ENCODE assay signal across 9 cellular contexts in genomic region chr7:923108-924041, GRCh38. TPM values are rescaled to one million over a fixed set of nuclear protein-coding genes. Genes with fewer than 3 reads are reported as not detected.
DNase-seq lines count a peak whose midpoint lies in the region; ATAC-seq and TF ChIP-seq lines count a peak whose summit lies in the region.
"Had no signal": no experiment of that assay in that cellular context is flagged by ENCODE, and none has a peak within 500 bp of the region (broad histone marks: within the 10 kb centered on the region; RNA-seq: fewer than 3 reads in every experiment).

No MANE protein-coding gene starts in this region.

- H3K27me3 Mint-ChIP-seq in MCF 10A (ENCODE audit: insufficient read depth, unreplicated experiment), result no peaks in the 10 kb centered on the region

- no TSS peak for BruUV-seq in MCF 10A (replicated peaks; lab: Mats Ljungman, UMichigan)

- no peaks in the 10 kb centered on the region for H3K9me3 Mint-ChIP-seq in MCF 10A (ENCODE audit: unreplicated experiment)

- H3K27ac ChIP-seq in breast epithelium, result peak overlapping the region in 1 of 2 donors; percentile 52
- no peak overlapping the region for H3K27ac ChIP-seq in SJCRH30
- H3K27ac ChIP-seq: C4-2B had no signal

- no peak for TF ChIP-seq POLR2A in breast epithelium (IDR thresholded peaks at IDR 0.05)

- H3K36me3 ChIP-seq in breast epithelium (no peaks in the 10 kb centered on the region), SJCRH30 (no peaks in the 10 kb centered on the region)

- peak; percentile 34 to 53 for DNase-seq in breast epithelium (ENCODE audit: low spot score in 2 of 2)
- no peak for DNase-seq in MCF 10A (ENCODE audit: unreplicated experiment)
- peak; percentile 30 to 41 for DNase-seq in SJCRH30
- DNase-seq in activated naive CD4-positive, alpha-beta T cell (lab: John Stamatoyannopoulos, UW), result peak; percentile 73 to 84 (median 76)
- peak; percentile 83 for DNase-seq in islet precursor cell
- DNase-seq in stimulated activated CD4-positive, alpha-beta T cell treated with anti-CD3 and anti-CD28 coated beads, Interleukin-4, amount 100 ng/mL, for 48 hours (ENCODE audit: low read depth in 2 of 2), result peak; percentile 85 to 93
- DNase-seq in cerebellum (ENCODE audit: low spot score), result no peak

- H3K9me3 ChIP-seq in breast epithelium (no peaks in the 10 kb centered on the region), SJCRH30 (replicated peaks) (no peaks in the 10 kb centered on the region)

- H3K36me3 Mint-ChIP-seq in MCF 10A (ENCODE audit: insufficient read depth, unreplicated experiment), result no peaks in the 10 kb centered on the region

- TF ChIP-seq CTCF in breast epithelium (IDR thresholded peaks at IDR 0.05) (no peak), MCF 10A (IDR thresholded peaks at IDR 0.05; ENCODE audit: unreplicated experiment) (no peak)

- H3K4me3 ChIP-seq in breast epithelium (peak overlapping the region in 1 of 3 donors; percentile 15), SJCRH30 (no peak overlapping the region)

- ATAC-seq in HG03108 (IDR thresholded peaks at IDR 0.05; ENCODE audit: unreplicated experiment), result peak; percentile 73

- POLR2A ChIA-PET in MCF 10A (lab: Yijun Ruan, JAX), result interaction anchor here (0.6 to 1.6 kb wide), 2 partner anchors 10 to 15 kb away, joined by 3 read pairs; no protein-coding TSS in a partner anchor

- H3K4me1 ChIP-seq in breast epithelium, result no peaks in the 10 kb centered on the region
- no peaks in the 10 kb centered on the region for H3K4me1 ChIP-seq in SJCRH30

- intact Hi-C loops in breast epithelium (cut with DNase I; ENCODE audit: low total_unique reads), result loop anchor here (5.0 kb wide), 1 partner anchor 429 kb away; no protein-coding TSS in a partner anchor
- intact Hi-C loops in MCF 10A (cut with micrococcal nuclease), result no loop called here

- no peaks in the 10 kb centered on the region for H3K4me1 Mint-ChIP-seq in MCF 10A (ENCODE audit: insufficient read depth, unreplicated experiment)

- H3K27me3 ChIP-seq in breast epithelium, result no peaks in the 10 kb centered on the region
- H3K27me3 ChIP-seq in SJCRH30, result peaks cover 5% of the 10 kb centered on the region; the same call in 1 of the 2 replicates

- CTCF ChIA-PET in MCF 10A (lab: Yijun Ruan, JAX), result no interaction called here

- no peak overlapping the region for H3K4me3 Mint-ChIP-seq in MCF 10A (ENCODE audit: unreplicated experiment)

- no peak overlapping the region for H3K27ac Mint-ChIP-seq in MCF 10A (ENCODE audit: low read depth, unreplicated experiment)

RNA-seq across cellular contexts. Expression of gene ADAP1, which starts 31.1 kb away (rescaled TPM):
- total RNA-seq in breast epithelium (10 to 100 TPM in 2 of 3 donors, 1 to 10 TPM in 1; 7.5 to 15.5 (median 14.0) TPM), MCF 10A (2022) (7.0 and 10.5 TPM in 2 replicates), cerebellum (16.2 TPM)
- total RNA-seq in SJCRH30 (2014; rRNA removed; shearing (Covaris generic)), result 0.04 TPM in 1 of 2 replicates, not detected in the other

RNA-seq across cellular contexts. Expression of gene GET4, which starts 47.0 kb away (rescaled TPM):
- total RNA-seq in breast epithelium, result 10 to 100 TPM; 23.7 to 33.4 (median 29.5) TPM
- total RNA-seq in MCF 10A (2022), result 32.6 and 43.9 TPM in 2 replicates
- total RNA-seq in SJCRH30 (2014; rRNA removed; shearing (Covaris generic)), result 21.4 and 22.0 TPM in 2 replicates
- 15.7 TPM for total RNA-seq in cerebellum

RNA-seq across cellular contexts. Expression of gene COX19, which starts 52.0 kb away (rescaled TPM):
- total RNA-seq in breast epithelium, result 10 to 100 TPM in 1 of 3 donors, 1 to 10 TPM in 2; 8.5 to 17.3 (median 8.8) TPM
- total RNA-seq in MCF 10A (2022), result 14.7 and 16.5 TPM in 2 replicates
- total RNA-seq in SJCRH30 (2014; rRNA removed; shearing (Covaris generic)), result 6.4 and 8.6 TPM in 2 replicates
- total RNA-seq in cerebellum, result 23.4 TPM

RNA-seq across cellular contexts. Expression of gene CYP2W1, which starts 59.6 kb away (rescaled TPM):
- total RNA-seq in breast epithelium, result not detected
- total RNA-seq in MCF 10A (2022), result not detected in 2 replicates
- not detected in 2 replicates for total RNA-seq in SJCRH30 (2014; rRNA removed; shearing (Covaris generic))
- total RNA-seq in cerebellum, result not detected

Comparison
In these comparisons a context has a peak if more than half of its experiments do, and no peak if none do; other contexts are left out.
1. DNase-seq: peak in breast epithelium (2 of 2), SJCRH30 (2 of 2), activated naive CD4-positive, alpha-beta T cell (4 of 4), islet precursor cell (single experiment) and stimulated activated CD4-positive, alpha-beta T cell treated with anti-CD3 and anti-CD28 coated beads, Interleukin-4, amount 100 ng/mL, for 48 hours (2 of 2); none in MCF 10A (single experiment) and cerebellum (single experiment).